ENCODE assay signal across 24 cellular contexts in genomic region chr1:1625824-1626206, GRCh38. TPM values are rescaled to one million over a fixed set of nuclear protein-coding genes. Genes with fewer than 3 reads are reported as not detected.
"Had no signal": no experiment of that assay in that cellular context is flagged by ENCODE, and none has a peak within 500 bp of the region (broad histone marks: within the 10 kb centered on the region; RNA-seq: fewer than 3 reads in every experiment).

No MANE protein-coding gene starts in this region.

- H3K27me3 Mint-ChIP-seq: central memory CD8-positive, alpha-beta T cell; effector memory CD8-positive, alpha-beta T cell had no signal

- H3K36me3 Mint-ChIP-seq: activated naive CD4-positive, alpha-beta T cell treated with anti-CD3 and anti-CD28 coated beads, Interleukin-2, amount 50 U/mL, for 24 hours; brain; naive B cell; type B pancreatic cell; WTC11 had no signal

- ATAC-seq: effector memory CD8-positive, alpha-beta T cell; left colon; lower lobe of right lung; WTC11 had no signal

- H3K9me3 ChIP-seq: esophagus muscularis mucosa, lower lobe of right lung, thoracic aorta had no signal

- H3K27ac Mint-ChIP-seq: activated CD4-positive, alpha-beta memory T cell treated with anti-CD3 and anti-CD28 coated beads for 36 hours; activated naive CD4-positive, alpha-beta T cell treated with anti-CD3 and anti-CD28 coated beads, Interleukin-2, amount 50 U/mL, for 24 hours; naive B cell; T-helper 1 cell treated with Interleukin-12 subunit alpha and Interleukin-12 subunit beta and Interleukin-4 antibody, amounts not matched to agents 30 μg/mL and 1 μg/mL, for 36 hours; type B pancreatic cell; WTC11 had no signal

- DNase-seq: activated CD4-positive, alpha-beta memory T cell treated with anti-CD3 and anti-CD28 coated beads for 36 hours; activated CD4-positive, alpha-beta T cell treated with anti-CD3 and anti-CD28 coated beads for 48 hours; activated gamma-delta T cell treated with Interleukin-2 at 50 U/mL for 16 hours; activated T-cell treated with anti-CD3 and anti-CD28 coated beads, Interleukin-2, amount 50 U/mL, for 1 hour; anterior cingulate cortex; effector memory CD8-positive, alpha-beta T cell; islet precursor cell; naive B cell; occipital lobe; stimulated activated CD4-positive, alpha-beta T cell treated with anti-CD3 and anti-CD28 coated beads, Interleukin-2, amount 100 ng/mL, for 48 hours; stimulated activated CD8-positive, alpha-beta memory T cell treated with anti-CD3 and anti-CD28 coated beads, Interleukin-4, amount 100 ng/mL, for 48 hours; stimulated activated naive CD4-positive, alpha-beta T cell treated with Interleukin-2 at 50 U/mL for 16 hours; T1000 had no signal

- H3K4me3 Mint-ChIP-seq: activated CD4-positive, alpha-beta memory T cell treated with anti-CD3 and anti-CD28 coated beads for 36 hours; activated naive CD4-positive, alpha-beta T cell treated with anti-CD3 and anti-CD28 coated beads, Interleukin-2, amount 50 U/mL, for 24 hours; brain; central memory CD8-positive, alpha-beta T cell; effector memory CD8-positive, alpha-beta T cell; naive B cell; T-helper 1 cell treated with Interleukin-12 subunit alpha and Interleukin-12 subunit beta and Interleukin-4 antibody, amounts not matched to agents 30 μg/mL and 1 μg/mL, for 36 hours; type B pancreatic cell; WTC11 had no signal

- H3K9me3 Mint-ChIP-seq: activated CD4-positive, alpha-beta memory T cell treated with anti-CD3 and anti-CD28 coated beads for 36 hours; activated naive CD4-positive, alpha-beta T cell treated with anti-CD3 and anti-CD28 coated beads, Interleukin-2, amount 50 U/mL, for 24 hours; brain; central memory CD8-positive, alpha-beta T cell; effector memory CD8-positive, alpha-beta T cell; T-helper 1 cell treated with Interleukin-12 subunit alpha and Interleukin-12 subunit beta and Interleukin-4 antibody, amounts not matched to agents 30 μg/mL and 1 μg/mL, for 36 hours; type B pancreatic cell; WTC11 had no signal

- H3K4me3 ChIP-seq: esophagus muscularis mucosa, lower lobe of right lung, thoracic aorta had no signal

- H3K27ac ChIP-seq: esophagus muscularis mucosa, lower lobe of right lung, thoracic aorta had no signal

RNA-seq across cellular contexts. Expression of gene MMP23B, which starts 6.2 kb away (rescaled TPM):
- total RNA-seq: dermis microvascular lymphatic vessel endothelial cell had no signal
